Comparison of ENCODE assay signal across 8 cellular contexts in genomic region chr17:76271669-76272540, GRCh38. TPM values are rescaled to one million over a fixed set of nuclear protein-coding genes. Genes with fewer than 3 reads are reported as not detected.
DNase-seq lines count a peak whose midpoint lies in the region; ATAC-seq and TF ChIP-seq lines count a peak whose summit lies in the region.

No MANE protein-coding gene starts in this region.

- H3K4me1 Mint-ChIP-seq in activated naive CD8-positive, alpha-beta T cell treated with anti-CD3 and anti-CD28 coated beads, Interleukin-2, amount 10 ng/mL, durations not matched to agents 7 days and 5 days, result peaks cover 55% of the 10 kb centered on the region
- peaks cover 91% of the 10 kb centered on the region for H3K4me1 Mint-ChIP-seq in stimulated activated naive CD8-positive, alpha-beta T cell treated with anti-CD3 and anti-CD28 coated beads, Interleukin-15, amount 100 ng/mL, for 72 hours

- H3K4me1 ChIP-seq in DOHH2 (ENCODE audit: control insufficient read depth, low read length), result peaks cover 70% of the 10 kb centered on the region
- H3K4me1 ChIP-seq in OCI-LY3 (ENCODE audit: low read length), result peaks cover 86% of the 10 kb centered on the region
- H3K4me1 ChIP-seq in mucosa of descending colon (ENCODE audit: low read depth), result peaks cover 56% of the 10 kb centered on the region

- H3K27ac ChIP-seq in DOHH2 (ENCODE audit: low read depth, low read length) (peak overlapping the region; percentile 91), OCI-LY3 (ENCODE audit: low read length) (peak overlapping the region; percentile 94)

- H3K9me2 ChIP-seq in DOHH2 (replicated peaks; ENCODE audit: control insufficient read depth, low read length), result no peaks in the 10 kb centered on the region

- peak overlapping the region; percentile 81 for H3K4me2 ChIP-seq in DOHH2 (ENCODE audit: low read length)
- H3K4me2 ChIP-seq in OCI-LY3 (ENCODE audit: low read length), result peak overlapping the region; percentile 91

- peaks cover 43% of the 10 kb centered on the region for H3K36me3 Mint-ChIP-seq in activated naive CD8-positive, alpha-beta T cell treated with anti-CD3 and anti-CD28 coated beads, Interleukin-2, amount 10 ng/mL, durations not matched to agents 7 days and 5 days

- H3K4me3 ChIP-seq in DOHH2 (ENCODE audit: low read length) (peak overlapping the region; percentile 80), OCI-LY3 (ENCODE audit: low read length) (peak overlapping the region; percentile 68), mucosa of descending colon (peak overlapping the region; percentile 15)

- peak overlapping the region; percentile 96 for H3K27ac Mint-ChIP-seq in activated naive CD8-positive, alpha-beta T cell treated with anti-CD3 and anti-CD28 coated beads, Interleukin-2, amount 10 ng/mL, durations not matched to agents 7 days and 5 days
- peak overlapping the region; percentile 94 to 100 for H3K27ac Mint-ChIP-seq in stimulated activated naive CD8-positive, alpha-beta T cell treated with anti-CD3 and anti-CD28 coated beads, Interleukin-15, amount 100 ng/mL, for 72 hours

- H3K27me3 Mint-ChIP-seq in activated naive CD8-positive, alpha-beta T cell treated with anti-CD3 and anti-CD28 coated beads, Interleukin-2, amount 10 ng/mL, durations not matched to agents 7 days and 5 days, result no peaks in the 10 kb centered on the region
- no peaks in the 10 kb centered on the region for H3K27me3 Mint-ChIP-seq in stimulated activated naive CD8-positive, alpha-beta T cell treated with anti-CD3 and anti-CD28 coated beads, Interleukin-15, amount 100 ng/mL, for 72 hours

- POLR2A ChIA-PET in activated naive CD8-positive, alpha-beta T cell treated with anti-CD3 and anti-CD28 coated beads, Interleukin-2, amount 10 ng/mL, durations not matched to agents 7 days and 5 days (lab: Charles Lee), result interaction anchor here (0.9 to 26.9 kb wide), 18 partner anchors 8 to 492 kb away, joined by 3 to 1721 read pairs (median 6); partner anchors contain the start of genes EXOC7, FOXJ1, RNF157 and UBALD2

- peak overlapping the region; percentile 95 for H3K9ac ChIP-seq in OCI-LY3 (ENCODE audit: low read length)

- peaks cover 38% of the 10 kb centered on the region for H3K36me3 ChIP-seq in DOHH2 (ENCODE audit: control insufficient read depth, low read length)
- peaks cover 24% of the 10 kb centered on the region for H3K36me3 ChIP-seq in OCI-LY3 (replicated peaks; ENCODE audit: low read depth, low read length)
- no peaks in the 10 kb centered on the region for H3K36me3 ChIP-seq in mucosa of descending colon (ENCODE audit: low read depth)

- DNase-seq in activated naive CD8-positive, alpha-beta T cell treated with anti-CD3 and anti-CD28 coated beads, Interleukin-2, amount 10 ng/mL, durations not matched to agents 7 days and 5 days, result peak; percentile 88
- DNase-seq in mucosa of descending colon, result peak; percentile 55 to 87 (median 78)
- peak; percentile 94 to 99 for DNase-seq in stimulated activated naive CD8-positive, alpha-beta T cell treated with anti-CD3 and anti-CD28 coated beads, Interleukin-15, amount 100 ng/mL, for 72 hours
- no peak for DNase-seq in NCI-H524 (lab: John Stamatoyannopoulos, UW)
- no peak for DNase-seq in DMS79 (lab: John Stamatoyannopoulos, UW)

- no peaks in the 10 kb centered on the region for H3K27me3 ChIP-seq in DOHH2 (ENCODE audit: control insufficient read depth, low read length)
- H3K27me3 ChIP-seq in OCI-LY3 (ENCODE audit: low read depth, low read length), result no peaks in the 10 kb centered on the region

- intact Hi-C loops in mucosa of descending colon (cut with DNase I, micrococcal nuclease), result loop anchor here in 1 of 2 donors (10.0 kb wide), 1 partner anchor 87 kb away; no protein-coding TSS in a partner anchor

- H3F3A ChIP-seq in DOHH2 (ENCODE audit: control insufficient read depth, insufficient read depth), result peaks cover 21% of the 10 kb centered on the region

- peak; percentile 33 for ATAC-seq in GM21526 (IDR thresholded peaks at IDR 0.05; ENCODE audit: low FRiP score, unreplicated experiment)
- ATAC-seq in activated naive CD8-positive, alpha-beta T cell treated with anti-CD3 and anti-CD28 coated beads, Interleukin-2, amount 10 ng/mL, durations not matched to agents 7 days and 5 days (ENCODE audit: low read depth), result peak; percentile 61
- peak; percentile 51 for ATAC-seq in mucosa of descending colon
- ATAC-seq in stimulated activated naive CD8-positive, alpha-beta T cell treated with anti-CD3 and anti-CD28 coated beads, Interleukin-15, amount 100 ng/mL, for 72 hours, result peak; percentile 74

- peaks cover 43% of the 10 kb centered on the region for H3K79me2 ChIP-seq in DOHH2 (ENCODE audit: control insufficient read depth, low read length)
- peaks cover 45% of the 10 kb centered on the region for H3K79me2 ChIP-seq in OCI-LY3 (ENCODE audit: low read length)

- TF ChIP-seq CTCF in DOHH2 (IDR thresholded peaks at IDR 0.05; ENCODE audit: low read depth, low read length, poor library complexity, severe bottlenecking), result no peak
- TF ChIP-seq CTCF in OCI-LY3 (IDR thresholded peaks at IDR 0.05; ENCODE audit: low read depth, low read length), result peak; percentile 18; the same call in 1 of the 2 replicates
- TF ChIP-seq CTCF in mucosa of descending colon (IDR thresholded peaks at IDR 0.05), result no peak

- H4K20me1 ChIP-seq in DOHH2 (ENCODE audit: control insufficient read depth, insufficient read depth, low read depth, low read length) (no peaks in the 10 kb centered on the region), OCI-LY3 (ENCODE audit: insufficient read depth, low read length) (peaks cover 11% of the 10 kb centered on the region; the same call in 1 of the 2 replicates)

- peak overlapping the region; percentile 87 for H3K4me3 Mint-ChIP-seq in activated naive CD8-positive, alpha-beta T cell treated with anti-CD3 and anti-CD28 coated beads, Interleukin-2, amount 10 ng/mL, durations not matched to agents 7 days and 5 days
- H3K4me3 Mint-ChIP-seq in stimulated activated naive CD8-positive, alpha-beta T cell treated with anti-CD3 and anti-CD28 coated beads, Interleukin-15, amount 100 ng/mL, for 72 hours, result peak overlapping the region; percentile 91 to 93

- H3K9me3 ChIP-seq in DOHH2 (ENCODE audit: control insufficient read depth, insufficient read depth, low read length) (no peaks in the 10 kb centered on the region), OCI-LY3 (ENCODE audit: insufficient read depth, low read length) (no peaks in the 10 kb centered on the region), mucosa of descending colon (no peaks in the 10 kb centered on the region)

- H2AFZ ChIP-seq in OCI-LY3 (ENCODE audit: low read depth, low read length), result no peak overlapping the region

- no peaks in the 10 kb centered on the region for H3K9me3 Mint-ChIP-seq in activated naive CD8-positive, alpha-beta T cell treated with anti-CD3 and anti-CD28 coated beads, Interleukin-2, amount 10 ng/mL, durations not matched to agents 7 days and 5 days
- no peaks in the 10 kb centered on the region for H3K9me3 Mint-ChIP-seq in stimulated activated naive CD8-positive, alpha-beta T cell treated with anti-CD3 and anti-CD28 coated beads, Interleukin-15, amount 100 ng/mL, for 72 hours

RNA-seq across cellular contexts. Expression of gene UBALD2, which starts 6.8 kb away (rescaled TPM):
- total RNA-seq in activated naive CD8-positive, alpha-beta T cell treated with anti-CD3 and anti-CD28 coated beads, Interleukin-2, amount 10 ng/mL, durations not matched to agents 7 days and 5 days, result 100 to 1,000 TPM; 344 to 375 TPM
- total RNA-seq in mucosa of descending colon, result 100 to 1,000 TPM in 1 of 3 donors, 10 to 100 TPM in 2; 46.6 to 132 (median 99.1) TPM

RNA-seq across cellular contexts. Expression of gene RNF157, which starts 31.6 kb away (rescaled TPM):
- total RNA-seq in activated naive CD8-positive, alpha-beta T cell treated with anti-CD3 and anti-CD28 coated beads, Interleukin-2, amount 10 ng/mL, durations not matched to agents 7 days and 5 days, result 100 to 1,000 TPM; 103 to 110 TPM
- total RNA-seq in mucosa of descending colon, result 10 to 100 TPM; 11.6 to 45.8 (median 17.5) TPM

RNA-seq across cellular contexts. Expression of gene QRICH2, which starts 36.2 kb away (rescaled TPM):
- total RNA-seq in activated naive CD8-positive, alpha-beta T cell treated with anti-CD3 and anti-CD28 coated beads, Interleukin-2, amount 10 ng/mL, durations not matched to agents 7 days and 5 days, result 1 to 10 TPM; 3.7 to 4.7 TPM
- 1 to 10 TPM; 1.6 to 4.7 (median 3.2) TPM for total RNA-seq in mucosa of descending colon

Comparison
In these comparisons a context has a peak if more than half of its experiments do, and no peak if none do; other contexts are left out.
1. H3K4me3 ChIP-seq: peak in every context shown above with its lines; median percentile 80 in DOHH2; 68 in OCI-LY3; 15 in mucosa of descending colon.
2. DNase-seq: peak in activated naive CD8-positive, alpha-beta T cell treated with anti-CD3 and anti-CD28 coated beads, Interleukin-2, amount 10 ng/mL, durations not matched to agents 7 days and 5 days (single experiment), mucosa of descending colon (3 of 3) and stimulated activated naive CD8-positive, alpha-beta T cell treated with anti-CD3 and anti-CD28 coated beads, Interleukin-15, amount 100 ng/mL, for 72 hours (2 of 2); none in NCI-H524 (0 of 2) and DMS79 (single experiment).
3. Peak in every context shown above with its lines, with median percentiles within 50 percentile points of each other: ATAC-seq.